ENCODE assay signal across 1 cellular context in the genomic region with DNA sequence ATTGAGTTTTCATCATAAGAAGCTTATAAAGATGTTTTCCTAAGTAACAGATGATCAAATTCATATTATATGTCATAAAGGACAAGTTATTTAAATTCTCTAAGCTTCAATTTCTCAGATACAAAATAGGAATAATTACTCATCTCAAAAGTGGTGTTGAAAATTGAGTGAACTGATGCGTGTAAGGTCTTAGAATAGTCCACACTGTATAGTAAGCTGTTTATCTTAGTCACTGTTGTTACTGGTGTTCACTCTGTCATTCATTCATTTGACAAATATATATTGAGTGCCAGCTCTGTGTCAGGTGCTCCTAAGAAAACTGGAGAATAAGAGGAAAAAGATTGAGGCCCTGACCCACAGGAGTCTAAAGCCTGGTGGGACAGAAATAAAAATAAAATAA.
TF ChIP-seq lines count a peak whose summit lies in the region.

No MANE protein-coding gene starts in this region.

TF ChIP-seq in GM12878, 131 proteins besides CTCF, POLR2A, EP300 and RAD21 (continued from another document):
- TF ChIP-seq, protein P1, sequence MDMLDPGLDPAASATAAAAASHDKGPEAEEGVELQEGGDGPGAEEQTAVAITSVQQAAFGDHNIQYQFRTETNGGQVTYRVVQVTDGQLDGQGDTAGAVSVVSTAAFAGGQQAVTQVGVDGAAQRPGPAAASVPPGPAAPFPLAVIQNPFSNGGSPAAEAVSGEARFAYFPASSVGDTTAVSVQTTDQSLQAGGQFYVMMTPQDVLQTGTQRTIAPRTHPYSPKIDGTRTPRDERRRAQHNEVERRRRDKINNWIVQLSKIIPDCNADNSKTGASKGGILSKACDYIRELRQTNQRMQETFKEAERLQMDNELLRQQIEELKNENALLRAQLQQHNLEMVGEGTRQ (IDR thresholded peaks at IDR 0.05; ENCODE audit: borderline replicate concordance, low read depth, low read length) = no peak
- TF ChIP-seq, protein P2, sequence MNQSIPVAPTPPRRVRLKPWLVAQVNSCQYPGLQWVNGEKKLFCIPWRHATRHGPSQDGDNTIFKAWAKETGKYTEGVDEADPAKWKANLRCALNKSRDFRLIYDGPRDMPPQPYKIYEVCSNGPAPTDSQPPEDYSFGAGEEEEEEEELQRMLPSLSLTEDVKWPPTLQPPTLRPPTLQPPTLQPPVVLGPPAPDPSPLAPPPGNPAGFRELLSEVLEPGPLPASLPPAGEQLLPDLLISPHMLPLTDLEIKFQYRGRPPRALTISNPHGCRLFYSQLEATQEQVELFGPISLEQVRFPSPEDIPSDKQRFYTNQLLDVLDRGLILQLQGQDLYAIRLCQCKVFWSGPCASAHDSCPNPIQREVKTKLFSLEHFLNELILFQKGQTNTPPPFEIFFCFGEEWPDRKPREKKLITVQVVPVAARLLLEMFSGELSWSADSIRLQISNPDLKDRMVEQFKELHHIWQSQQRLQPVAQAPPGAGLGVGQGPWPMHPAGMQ (IDR thresholded peaks at IDR 0.05; ENCODE audit: borderline replicate concordance) = no peak
- TF ChIP-seq PAX8 (IDR thresholded peaks at IDR 0.05) (no peak), MEF2A (IDR thresholded peaks at IDR 0.05; ENCODE audit: insufficient read depth, low read depth, low read length) (0 out of 2 replicates have a peak, but pooled peaks have one; percentile 21), CREB1 (IDR thresholded peaks at IDR 0.05; ENCODE audit: low read depth) (0 out of 2 replicates have a peak, but pooled peaks have one; percentile 12), POLR2AphosphoS5 (IDR thresholded peaks at IDR 0.05; ENCODE audit: low read length) (no peak)
- TF ChIP-seq, protein P3, sequence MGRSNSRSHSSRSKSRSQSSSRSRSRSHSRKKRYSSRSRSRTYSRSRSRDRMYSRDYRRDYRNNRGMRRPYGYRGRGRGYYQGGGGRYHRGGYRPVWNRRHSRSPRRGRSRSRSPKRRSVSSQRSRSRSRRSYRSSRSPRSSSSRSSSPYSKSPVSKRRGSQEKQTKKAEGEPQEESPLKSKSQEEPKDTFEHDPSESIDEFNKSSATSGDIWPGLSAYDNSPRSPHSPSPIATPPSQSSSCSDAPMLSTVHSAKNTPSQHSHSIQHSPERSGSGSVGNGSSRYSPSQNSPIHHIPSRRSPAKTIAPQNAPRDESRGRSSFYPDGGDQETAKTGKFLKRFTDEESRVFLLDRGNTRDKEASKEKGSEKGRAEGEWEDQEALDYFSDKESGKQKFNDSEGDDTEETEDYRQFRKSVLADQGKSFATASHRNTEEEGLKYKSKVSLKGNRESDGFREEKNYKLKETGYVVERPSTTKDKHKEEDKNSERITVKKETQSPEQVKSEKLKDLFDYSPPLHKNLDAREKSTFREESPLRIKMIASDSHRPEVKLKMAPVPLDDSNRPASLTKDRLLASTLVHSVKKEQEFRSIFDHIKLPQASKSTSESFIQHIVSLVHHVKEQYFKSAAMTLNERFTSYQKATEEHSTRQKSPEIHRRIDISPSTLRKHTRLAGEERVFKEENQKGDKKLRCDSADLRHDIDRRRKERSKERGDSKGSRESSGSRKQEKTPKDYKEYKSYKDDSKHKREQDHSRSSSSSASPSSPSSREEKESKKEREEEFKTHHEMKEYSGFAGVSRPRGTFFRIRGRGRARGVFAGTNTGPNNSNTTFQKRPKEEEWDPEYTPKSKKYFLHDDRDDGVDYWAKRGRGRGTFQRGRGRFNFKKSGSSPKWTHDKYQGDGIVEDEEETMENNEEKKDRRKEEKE (IDR thresholded peaks at IDR 0.05) = no peak
- TF ChIP-seq, protein P4, sequence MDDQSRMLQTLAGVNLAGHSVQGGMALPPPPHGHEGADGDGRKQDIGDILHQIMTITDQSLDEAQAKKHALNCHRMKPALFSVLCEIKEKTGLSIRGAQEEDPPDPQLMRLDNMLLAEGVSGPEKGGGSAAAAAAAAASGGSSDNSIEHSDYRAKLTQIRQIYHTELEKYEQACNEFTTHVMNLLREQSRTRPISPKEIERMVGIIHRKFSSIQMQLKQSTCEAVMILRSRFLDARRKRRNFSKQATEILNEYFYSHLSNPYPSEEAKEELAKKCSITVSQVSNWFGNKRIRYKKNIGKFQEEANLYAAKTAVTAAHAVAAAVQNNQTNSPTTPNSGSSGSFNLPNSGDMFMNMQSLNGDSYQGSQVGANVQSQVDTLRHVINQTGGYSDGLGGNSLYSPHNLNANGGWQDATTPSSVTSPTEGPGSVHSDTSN (IDR thresholded peaks at IDR 0.05; ENCODE audit: insufficient replicate concordance, low read depth, low read length) = no peak
TF ChIP-seq in GM12878: peak in this region for 3.
